Comparison of ENCODE assay signal across 34 cellular contexts in the genomic region with DNA sequence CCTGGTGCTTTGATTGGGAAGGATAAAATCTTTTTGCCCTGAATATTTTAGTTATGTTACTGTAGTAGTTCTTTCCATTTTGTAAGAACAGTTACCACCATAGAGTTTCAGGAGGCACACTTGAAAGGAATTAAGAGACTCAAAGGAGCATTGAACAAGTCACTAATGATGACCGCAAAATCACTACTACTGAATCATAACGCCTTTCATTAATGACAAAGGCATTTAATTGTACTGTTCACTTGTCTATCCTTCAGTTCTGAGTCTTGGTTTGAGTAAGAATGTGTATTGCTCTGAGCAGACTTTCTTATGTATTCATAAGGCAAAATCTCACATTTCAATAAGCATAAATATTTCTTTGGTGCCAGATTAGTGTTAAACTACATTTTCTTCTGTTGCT. TPM values are rescaled to one million over a fixed set of nuclear protein-coding genes. Genes with fewer than 3 reads are reported as not detected.
"Had no signal": no experiment of that assay in that cellular context is flagged by ENCODE, and none has a peak within 500 bp of the region (broad histone marks: within the 10 kb centered on the region; RNA-seq: fewer than 3 reads in every experiment).

No MANE protein-coding gene starts in this region.

- H3K27ac Mint-ChIP-seq: activated B cell treated with CpG ODN at 0.5 μM for 24 hours; activated naive CD4-positive, alpha-beta T cell treated with anti-CD3 and anti-CD28 coated beads, Interleukin-2, amount 10 ng/mL, durations not matched to agents 7 days and 5 days; activated naive CD4-positive, alpha-beta T cell treated with anti-CD3 and anti-CD28 coated beads, Interleukin-2, amount 50 U/mL, for 72 hours; activated T-helper 1 cell treated with anti-CD3 and anti-CD28 coated beads, Interleukin-12 subunit alpha, Interleukin-12 subunit beta, Interleukin-2, Interleukin-4 antibody, amounts not matched to agents 30 ng/mL and 10 ng/mL and 1 ng/mL, durations not matched to agents 14 hours and 24 hours and 36 hours; effector memory CD8-positive, alpha-beta T cell; T-helper 17 cell; T-helper 2 cell treated with Interferon-gamma antibody and Interleukin-4, amounts not matched to agents 5 μg/mL and 100 μg/mL, for 36 hours had no signal

- H3K4me3 Mint-ChIP-seq: activated B cell treated with CpG ODN at 0.5 μM for 24 hours; activated naive CD4-positive, alpha-beta T cell treated with anti-CD3 and anti-CD28 coated beads, Interleukin-2, amount 10 ng/mL, durations not matched to agents 7 days and 5 days; activated T-cell treated with anti-CD3 and anti-CD28 coated beads, Interleukin-2, amount 50 U/mL, for 4 hours; activated T-helper 1 cell treated with anti-CD3 and anti-CD28 coated beads, Interleukin-12 subunit alpha, Interleukin-12 subunit beta, Interleukin-2, Interleukin-4 antibody, amounts not matched to agents 30 ng/mL and 10 ng/mL and 1 ng/mL, durations not matched to agents 14 hours and 24 hours and 36 hours; effector memory CD8-positive, alpha-beta T cell; T-helper 17 cell; T-helper 2 cell treated with Interferon-gamma antibody and Interleukin-4, amounts not matched to agents 5 μg/mL and 100 μg/mL, for 36 hours had no signal

- ATAC-seq: body of pancreas; effector memory CD8-positive, alpha-beta T cell; foreskin keratinocyte; gastrocnemius medialis; heart left ventricle; T-helper 17 cell had no signal

- H3K4me1 Mint-ChIP-seq: activated B cell treated with CpG ODN at 0.5 μM for 24 hours; activated naive CD4-positive, alpha-beta T cell treated with anti-CD3 and anti-CD28 coated beads, Interleukin-2, amount 10 ng/mL, durations not matched to agents 7 days and 5 days; T-helper 17 cell had no signal

- H3K36me3 Mint-ChIP-seq: activated naive CD4-positive, alpha-beta T cell treated with anti-CD3 and anti-CD28 coated beads, Interleukin-2, amount 10 ng/mL, durations not matched to agents 7 days and 5 days; activated naive CD4-positive, alpha-beta T cell treated with anti-CD3 and anti-CD28 coated beads, Interleukin-2, amount 50 U/mL, for 72 hours had no signal

- FAIRE-seq: colon had no signal

- DNase-seq: activated B cell treated with CpG ODN at 0.5 μM for 24 hours; activated CD4-positive, alpha-beta T cell treated with anti-CD3 and anti-CD28 coated beads for 1 hour; activated CD4-positive, alpha-beta T cell treated with anti-CD3 and anti-CD28 coated beads for 48 hours; activated CD4-positive, alpha-beta T cell treated with anti-CD3 and anti-CD28 coated beads, Interleukin-2, amount 50 U/mL, for 1 hour; activated CD8-positive, alpha-beta memory T cell treated with anti-CD3 and anti-CD28 coated beads, Interleukin-2, amount 50 U/mL, for 48 hours; activated gamma-delta T cell; activated naive CD4-positive, alpha-beta T cell; activated naive CD4-positive, alpha-beta T cell treated with anti-CD3 and anti-CD28 coated beads, Interleukin-2, amount 10 ng/mL, durations not matched to agents 7 days and 5 days; activated T-cell treated with anti-CD3 and anti-CD28 coated beads for 4 hours; activated T-cell treated with anti-CD3 and anti-CD28 coated beads, Interleukin-2, amount 50 U/mL, for 4 hours; adrenal gland; amygdala; aorta; body of pancreas; caudate nucleus; cortex of kidney; dermis blood vessel endothelial cell; effector CD4-positive, alpha-beta T cell; effector memory CD8-positive, alpha-beta T cell; erythroblast; foreskin keratinocyte; gastrocnemius medialis; glutamatergic neuron; heart left ventricle; T-helper 1 cell; T-helper 17 cell; T1000; WERI-Rb-1 had no signal

- H3K9me3 Mint-ChIP-seq: activated B cell treated with CpG ODN at 0.5 μM for 24 hours; activated naive CD4-positive, alpha-beta T cell treated with anti-CD3 and anti-CD28 coated beads, Interleukin-2, amount 10 ng/mL, durations not matched to agents 7 days and 5 days; activated naive CD4-positive, alpha-beta T cell treated with anti-CD3 and anti-CD28 coated beads, Interleukin-2, amount 50 U/mL, for 72 hours; activated T-cell treated with anti-CD3 and anti-CD28 coated beads, Interleukin-2, amount 50 U/mL, for 4 hours; activated T-helper 1 cell treated with anti-CD3 and anti-CD28 coated beads, Interleukin-12 subunit alpha, Interleukin-12 subunit beta, Interleukin-2, Interleukin-4 antibody, amounts not matched to agents 30 ng/mL and 10 ng/mL and 1 ng/mL, durations not matched to agents 14 hours and 24 hours and 36 hours had no signal

RNA-seq across cellular contexts. Expression of a gene that starts 24.9 kb away (rescaled TPM):
- total RNA-seq: activated B cell treated with CpG ODN at 0.5 μM for 24 hours; activated naive CD4-positive, alpha-beta T cell treated with anti-CD3 and anti-CD28 coated beads, Interleukin-2, amount 50 U/mL, for 72 hours; activated T-cell treated with anti-CD3 and anti-CD28 coated beads, Interleukin-2, amount 50 U/mL, for 4 hours; activated T-helper 1 cell treated with anti-CD3 and anti-CD28 coated beads, Interleukin-12 subunit alpha, Interleukin-12 subunit beta, Interleukin-2, Interleukin-4 antibody, amounts not matched to agents 30 ng/mL and 10 ng/mL and 1 ng/mL, durations not matched to agents 14 hours and 24 hours and 36 hours; body of pancreas; chondrocyte; dermis blood vessel endothelial cell; esophagus muscularis mucosa; foreskin keratinocyte; T-helper 17 cell had no signal

RNA-seq across cellular contexts. Expression of a gene that starts 39.6 kb away (rescaled TPM):
- total RNA-seq: T-helper 17 cell had no signal
